ENCODE assay signal across 1 cellular context in the genomic region with DNA sequence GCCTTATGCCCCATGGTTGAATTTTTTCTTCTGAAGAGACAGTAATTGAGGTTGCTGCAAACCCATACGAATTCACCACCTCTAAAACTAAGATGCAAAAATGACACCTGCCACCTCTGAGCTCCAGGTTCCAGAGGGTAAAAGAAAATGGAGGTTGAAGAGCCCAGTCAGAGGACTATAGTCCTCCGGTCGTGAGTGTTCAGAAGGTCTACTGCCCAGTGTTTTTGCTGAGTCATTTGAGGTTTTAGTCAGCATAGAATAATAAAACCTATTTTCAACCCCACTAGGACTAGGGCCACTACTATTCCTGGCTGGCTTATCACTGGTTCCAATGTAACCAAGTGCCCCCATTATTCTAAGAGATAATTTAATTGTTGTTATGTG.
TF ChIP-seq lines count a peak whose summit lies in the region.

No MANE protein-coding gene starts in this region.

TF ChIP-seq in GM12891, 5 proteins besides CTCF, POLR2A, EP300 and RAD21:
- no peak for TF ChIP-seq SPI1 (IDR thresholded peaks at IDR 0.05; ENCODE audit: low read depth, low read length)
- TF ChIP-seq POU2F2 (IDR thresholded peaks at IDR 0.05; ENCODE audit: low read depth, low read length) = no peak
- TF ChIP-seq POLR2AphosphoS5 (IDR thresholded peaks at IDR 0.05; ENCODE audit: low read depth, low read length) = no peak; the same call in none of the 2 replicates
- no peak for TF ChIP-seq TAF1 (IDR thresholded peaks at IDR 0.05; ENCODE audit: low read depth, low read length)
- TF ChIP-seq PAX5 (IDR thresholded peaks at IDR 0.05; ENCODE audit: insufficient read depth, low read length, severe bottlenecking) = no peak
TF ChIP-seq in GM12891: peak in this region for 0.
